In the genomic region with DNA sequence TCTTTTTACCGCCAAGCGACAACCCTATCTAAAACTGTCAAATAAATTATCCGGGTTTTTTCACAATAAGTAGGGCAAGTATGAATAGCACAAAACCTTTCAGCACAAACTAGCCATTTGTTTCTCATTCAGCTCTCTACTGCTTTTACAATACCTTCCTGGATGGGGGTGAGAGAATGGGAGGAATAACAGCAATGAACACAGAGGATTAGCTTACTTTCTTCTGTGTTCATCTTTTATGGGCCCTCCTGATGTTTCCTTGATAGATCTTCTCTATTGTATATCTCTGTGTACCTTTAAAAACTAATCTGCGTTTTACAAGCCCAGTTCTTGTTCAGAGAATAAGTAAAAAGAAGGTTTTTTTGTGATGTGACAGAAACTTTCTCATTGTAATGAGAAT, we compare ENCODE assay signal across 2 cellular contexts.
TF ChIP-seq lines count a peak whose summit lies in the region.

No MANE protein-coding gene starts in this region.

TF ChIP-seq in GM23338, 12 proteins besides CTCF, POLR2A, EP300 and RAD21 (continued from another document):
- TF ChIP-seq, protein P1, sequence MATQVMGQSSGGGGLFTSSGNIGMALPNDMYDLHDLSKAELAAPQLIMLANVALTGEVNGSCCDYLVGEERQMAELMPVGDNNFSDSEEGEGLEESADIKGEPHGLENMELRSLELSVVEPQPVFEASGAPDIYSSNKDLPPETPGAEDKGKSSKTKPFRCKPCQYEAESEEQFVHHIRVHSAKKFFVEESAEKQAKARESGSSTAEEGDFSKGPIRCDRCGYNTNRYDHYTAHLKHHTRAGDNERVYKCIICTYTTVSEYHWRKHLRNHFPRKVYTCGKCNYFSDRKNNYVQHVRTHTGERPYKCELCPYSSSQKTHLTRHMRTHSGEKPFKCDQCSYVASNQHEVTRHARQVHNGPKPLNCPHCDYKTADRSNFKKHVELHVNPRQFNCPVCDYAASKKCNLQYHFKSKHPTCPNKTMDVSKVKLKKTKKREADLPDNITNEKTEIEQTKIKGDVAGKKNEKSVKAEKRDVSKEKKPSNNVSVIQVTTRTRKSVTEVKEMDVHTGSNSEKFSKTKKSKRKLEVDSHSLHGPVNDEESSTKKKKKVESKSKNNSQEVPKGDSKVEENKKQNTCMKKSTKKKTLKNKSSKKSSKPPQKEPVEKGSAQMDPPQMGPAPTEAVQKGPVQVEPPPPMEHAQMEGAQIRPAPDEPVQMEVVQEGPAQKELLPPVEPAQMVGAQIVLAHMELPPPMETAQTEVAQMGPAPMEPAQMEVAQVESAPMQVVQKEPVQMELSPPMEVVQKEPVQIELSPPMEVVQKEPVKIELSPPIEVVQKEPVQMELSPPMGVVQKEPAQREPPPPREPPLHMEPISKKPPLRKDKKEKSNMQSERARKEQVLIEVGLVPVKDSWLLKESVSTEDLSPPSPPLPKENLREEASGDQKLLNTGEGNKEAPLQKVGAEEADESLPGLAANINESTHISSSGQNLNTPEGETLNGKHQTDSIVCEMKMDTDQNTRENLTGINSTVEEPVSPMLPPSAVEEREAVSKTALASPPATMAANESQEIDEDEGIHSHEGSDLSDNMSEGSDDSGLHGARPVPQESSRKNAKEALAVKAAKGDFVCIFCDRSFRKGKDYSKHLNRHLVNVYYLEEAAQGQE (IDR thresholded peaks at IDR 0.05; ENCODE audit: unreplicated experiment) = no peak

TF ChIP-seq in WTC11, 78 proteins besides CTCF, POLR2A, EP300 and RAD21 (continued from another document):
- TF ChIP-seq, protein P2, sequence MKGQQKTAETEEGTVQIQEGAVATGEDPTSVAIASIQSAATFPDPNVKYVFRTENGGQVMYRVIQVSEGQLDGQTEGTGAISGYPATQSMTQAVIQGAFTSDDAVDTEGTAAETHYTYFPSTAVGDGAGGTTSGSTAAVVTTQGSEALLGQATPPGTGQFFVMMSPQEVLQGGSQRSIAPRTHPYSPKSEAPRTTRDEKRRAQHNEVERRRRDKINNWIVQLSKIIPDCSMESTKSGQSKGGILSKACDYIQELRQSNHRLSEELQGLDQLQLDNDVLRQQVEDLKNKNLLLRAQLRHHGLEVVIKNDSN (CRISPR knock-in tag; IDR thresholded peaks at IDR 0.05) = no peak
- TF ChIP-seq, protein P3, sequence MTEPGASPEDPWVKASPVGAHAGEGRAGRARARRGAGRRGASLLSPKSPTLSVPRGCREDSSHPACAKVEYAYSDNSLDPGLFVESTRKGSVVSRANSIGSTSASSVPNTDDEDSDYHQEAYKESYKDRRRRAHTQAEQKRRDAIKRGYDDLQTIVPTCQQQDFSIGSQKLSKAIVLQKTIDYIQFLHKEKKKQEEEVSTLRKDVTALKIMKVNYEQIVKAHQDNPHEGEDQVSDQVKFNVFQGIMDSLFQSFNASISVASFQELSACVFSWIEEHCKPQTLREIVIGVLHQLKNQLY (CRISPR knock-in tag; IDR thresholded peaks at IDR 0.05) = no peak
- TF ChIP-seq FOXJ3 (CRISPR knock-in tag; IDR thresholded peaks at IDR 0.05; ENCODE audit: borderline replicate concordance) = no peak
- TF ChIP-seq MYBL2 (CRISPR knock-in tag; IDR thresholded peaks at IDR 0.05) = no peak
- TF ChIP-seq, protein P4, sequence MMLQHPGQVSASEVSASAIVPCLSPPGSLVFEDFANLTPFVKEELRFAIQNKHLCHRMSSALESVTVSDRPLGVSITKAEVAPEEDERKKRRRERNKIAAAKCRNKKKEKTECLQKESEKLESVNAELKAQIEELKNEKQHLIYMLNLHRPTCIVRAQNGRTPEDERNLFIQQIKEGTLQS (CRISPR knock-in tag; conservative IDR thresholded peaks at IDR 0.05) = no peak
- no peak for TF ChIP-seq SP1 (CRISPR knock-in tag; conservative IDR thresholded peaks at IDR 0.05)
- TF ChIP-seq, protein P5, sequence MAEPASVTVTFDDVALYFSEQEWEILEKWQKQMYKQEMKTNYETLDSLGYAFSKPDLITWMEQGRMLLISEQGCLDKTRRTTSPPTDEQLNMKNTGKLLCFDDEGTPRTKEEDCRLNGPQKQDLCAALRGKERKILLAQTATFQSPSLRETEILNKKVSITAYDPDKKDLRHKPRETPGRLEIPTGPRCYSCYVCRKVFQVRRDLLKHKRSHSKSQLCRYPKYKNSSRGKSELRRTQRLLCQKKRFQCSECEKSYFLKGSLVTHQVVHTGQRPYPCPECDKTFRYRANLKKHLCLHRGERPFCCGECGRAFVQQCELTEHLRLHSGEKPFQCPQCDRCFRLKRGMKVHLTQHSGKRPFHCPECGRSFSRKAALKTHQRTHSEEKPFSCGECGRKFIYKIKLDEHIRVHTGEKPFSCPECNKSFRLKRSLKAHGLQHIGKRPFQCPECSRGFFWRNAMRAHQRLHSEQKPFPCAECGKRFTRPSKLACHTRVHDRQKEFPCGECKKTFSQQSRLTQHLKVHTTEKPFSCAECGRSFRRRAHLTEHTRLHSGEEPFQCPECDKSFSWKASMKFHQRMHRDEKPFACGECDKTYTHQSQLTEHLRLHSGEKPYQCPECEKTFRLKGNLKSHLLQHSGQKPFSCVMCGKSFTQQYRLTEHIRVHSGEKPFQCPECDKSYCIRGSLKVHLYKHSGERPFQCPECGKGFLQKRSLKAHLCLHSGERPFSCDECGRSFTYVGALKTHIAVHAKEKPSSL (CRISPR knock-in tag; conservative IDR thresholded peaks at IDR 0.05) = no peak
- TF ChIP-seq, protein P6, sequence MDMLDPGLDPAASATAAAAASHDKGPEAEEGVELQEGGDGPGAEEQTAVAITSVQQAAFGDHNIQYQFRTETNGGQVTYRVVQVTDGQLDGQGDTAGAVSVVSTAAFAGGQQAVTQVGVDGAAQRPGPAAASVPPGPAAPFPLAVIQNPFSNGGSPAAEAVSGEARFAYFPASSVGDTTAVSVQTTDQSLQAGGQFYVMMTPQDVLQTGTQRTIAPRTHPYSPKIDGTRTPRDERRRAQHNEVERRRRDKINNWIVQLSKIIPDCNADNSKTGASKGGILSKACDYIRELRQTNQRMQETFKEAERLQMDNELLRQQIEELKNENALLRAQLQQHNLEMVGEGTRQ (CRISPR knock-in tag; IDR thresholded peaks at IDR 0.05) = no peak
- no peak for TF ChIP-seq CREM (CRISPR knock-in tag; IDR thresholded peaks at IDR 0.05)
- no peak for TF ChIP-seq SOX15 (CRISPR knock-in tag; IDR thresholded peaks at IDR 0.05)
- no peak for TF ChIP-seq ZNF416 (CRISPR knock-in tag; IDR thresholded peaks at IDR 0.05)
- TF ChIP-seq IRF2 (CRISPR knock-in tag; IDR thresholded peaks at IDR 0.05; ENCODE audit: borderline replicate concordance, low read depth) = no peak
- no peak for TF ChIP-seq ZNF263 (CRISPR knock-in tag; IDR thresholded peaks at IDR 0.05; ENCODE audit: low read depth)
- no peak for TF ChIP-seq ZNF138 (CRISPR knock-in tag; conservative IDR thresholded peaks at IDR 0.05)
